ENCODE assay signal across 1 cellular context in the genomic region with DNA sequence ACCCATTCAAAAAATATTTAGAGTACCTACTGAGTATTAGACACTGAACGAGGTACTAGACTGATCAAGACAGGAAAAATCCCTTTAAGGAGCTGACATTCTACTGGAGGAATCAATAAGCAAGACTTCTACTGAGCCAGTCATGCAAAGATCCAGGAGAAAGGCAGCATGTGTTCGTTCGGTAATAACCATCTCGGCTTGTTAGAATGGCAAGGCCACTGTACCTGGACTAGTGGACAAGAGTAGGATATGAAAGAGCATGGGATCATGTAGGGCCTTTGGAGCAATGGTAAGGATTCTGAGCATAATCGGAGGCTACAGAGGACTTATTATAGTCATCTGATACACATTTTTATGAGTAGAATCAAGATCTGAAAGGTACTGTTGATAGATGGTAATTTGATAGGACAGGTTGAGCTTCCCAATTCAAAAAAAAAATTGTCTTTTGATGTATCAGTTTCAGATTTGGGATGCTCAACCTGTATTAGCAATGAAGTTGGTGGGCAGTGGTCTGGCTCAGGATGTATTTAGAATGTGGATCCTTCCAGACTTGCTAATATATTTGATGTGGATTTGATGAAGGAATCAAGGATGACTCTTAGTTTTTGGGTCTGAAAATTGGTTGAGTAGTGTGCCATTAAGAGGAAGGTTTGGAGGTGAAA.
TF ChIP-seq lines count a peak whose summit lies in the region.

No MANE protein-coding gene starts in this region.

TF ChIP-seq in GM12878, 131 proteins besides CTCF, POLR2A, EP300 and RAD21 (continued from another document):
- no peak for TF ChIP-seq SPI1 (IDR thresholded peaks at IDR 0.05; ENCODE audit: borderline replicate concordance, insufficient read depth, low read depth, low read length)
TF ChIP-seq in GM12878: peak in this region for 3.
